In the genomic region with DNA sequence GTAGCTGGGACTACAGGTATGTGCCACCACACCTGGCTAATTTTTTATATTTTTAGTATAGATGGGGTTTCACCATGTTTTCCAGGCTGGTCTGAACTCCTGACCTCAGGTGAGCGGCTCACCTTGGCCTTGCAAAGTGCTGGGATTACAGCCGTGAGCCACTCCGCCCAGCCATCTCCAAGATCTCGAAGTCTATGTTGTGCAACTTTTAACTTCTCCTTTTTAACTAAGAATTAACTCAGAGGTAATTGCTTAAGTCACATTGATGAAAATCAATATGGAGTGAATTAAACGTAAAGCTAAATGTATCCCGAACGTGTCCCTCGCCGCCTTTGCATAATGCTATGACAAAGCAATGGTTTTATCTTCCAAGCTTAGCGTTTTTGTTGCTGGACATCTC, we compare ENCODE assay signal across 22 cellular contexts.
"Had no signal": no experiment of that assay in that cellular context is flagged by ENCODE, and none has a peak within 500 bp of the region (broad histone marks: within the 10 kb centered on the region; RNA-seq: fewer than 3 reads in every experiment).

No MANE protein-coding gene starts in this region.

- H3K9me3 ChIP-seq: spleen, upper lobe of left lung, uterus had no signal

- H3K4me1 Mint-ChIP-seq: naive B cell; stimulated activated memory B cell treated with anti-CD40 and anti-IgM and Interleukin-4, amounts not matched to agents 10 μg/mL and 1 μg/mL and 100 μg/mL, for 72 hours had no signal

- H3K36me3 ChIP-seq: spleen, tibial artery, upper lobe of left lung, uterus had no signal

- H3K27ac Mint-ChIP-seq: dendritic cell treated with granulocyte-macrophage colony-stimulating factor and Interleukin-4, amounts not matched to agents 40 ng/mL and 50 ng/mL, for 4 days; effector memory CD8-positive, alpha-beta T cell; nephron progenitor cell; stimulated activated memory B cell treated with anti-CD40 and anti-IgM and Interleukin-4, amounts not matched to agents 10 μg/mL and 1 μg/mL and 100 μg/mL, for 72 hours; stimulated activated naive CD8-positive, alpha-beta T cell treated with anti-CD3 and anti-CD28 coated beads, Interleukin-15, Interleukin-2, amounts not matched to agents 100 ng/mL and 50 ng/mL, for 24 hours had no signal

- H3K4me3 Mint-ChIP-seq: dendritic cell treated with granulocyte-macrophage colony-stimulating factor and Interleukin-4, amounts not matched to agents 40 ng/mL and 50 ng/mL, for 4 days; effector memory CD8-positive, alpha-beta T cell; naive B cell; nephron progenitor cell; stimulated activated memory B cell treated with anti-CD40 and anti-IgM and Interleukin-4, amounts not matched to agents 10 μg/mL and 1 μg/mL and 100 μg/mL, for 72 hours; stimulated activated naive CD8-positive, alpha-beta T cell treated with anti-CD3 and anti-CD28 coated beads, Interleukin-15, Interleukin-2, amounts not matched to agents 100 ng/mL and 50 ng/mL, for 24 hours had no signal

- H3K9me3 Mint-ChIP-seq: dendritic cell treated with granulocyte-macrophage colony-stimulating factor and Interleukin-4, amounts not matched to agents 40 ng/mL and 50 ng/mL, for 4 days; effector memory CD8-positive, alpha-beta T cell; stimulated activated naive CD8-positive, alpha-beta T cell treated with anti-CD3 and anti-CD28 coated beads, Interleukin-15, Interleukin-2, amounts not matched to agents 100 ng/mL and 50 ng/mL, for 24 hours had no signal

- H3K4me1 ChIP-seq: spleen, tibial artery, upper lobe of left lung, uterus had no signal

- H3K27ac ChIP-seq: spleen, tibial artery, upper lobe of left lung, uterus had no signal

- DNase-seq: effector memory CD8-positive, alpha-beta T cell; erythroblast; foreskin melanocyte; head of caudate nucleus; hippocampal formation; left colon; left ventricle myocardium superior; mesenchymal stem cell; naive B cell; nephron progenitor cell; spleen; stimulated activated CD4-positive, alpha-beta T cell treated with anti-CD3 and anti-CD28 coated beads, Interleukin-15, amount 100 ng/mL, for 24 hours; stimulated activated CD4-positive, alpha-beta T cell treated with anti-CD3 and anti-CD28 coated beads, Interleukin-1b, Interleukin-23, amount 100 ng/mL, for 48 hours; stimulated activated CD4-positive, alpha-beta T cell treated with anti-CD3 and anti-CD28 coated beads, Interleukin-4, amount 100 ng/mL, for 24 hours; tibial artery; upper lobe of left lung; uterus had no signal

- H3K4me3 ChIP-seq: lung, spleen, tibial artery, upper lobe of left lung, uterus had no signal

- ATAC-seq: effector memory CD8-positive, alpha-beta T cell; left colon; left ventricle myocardium superior; sciatic nerve; stimulated activated memory B cell treated with anti-CD40 and anti-IgM and Interleukin-4, amounts not matched to agents 10 μg/mL and 1 μg/mL and 100 μg/mL, for 72 hours had no signal

- H3K36me3 Mint-ChIP-seq: naive B cell; stimulated activated memory B cell treated with anti-CD40 and anti-IgM and Interleukin-4, amounts not matched to agents 10 μg/mL and 1 μg/mL and 100 μg/mL, for 72 hours had no signal

- H3K27me3 ChIP-seq: upper lobe of left lung, uterus had no signal
